Comparison of ENCODE assay signal across 13 cellular contexts in the genomic region with DNA sequence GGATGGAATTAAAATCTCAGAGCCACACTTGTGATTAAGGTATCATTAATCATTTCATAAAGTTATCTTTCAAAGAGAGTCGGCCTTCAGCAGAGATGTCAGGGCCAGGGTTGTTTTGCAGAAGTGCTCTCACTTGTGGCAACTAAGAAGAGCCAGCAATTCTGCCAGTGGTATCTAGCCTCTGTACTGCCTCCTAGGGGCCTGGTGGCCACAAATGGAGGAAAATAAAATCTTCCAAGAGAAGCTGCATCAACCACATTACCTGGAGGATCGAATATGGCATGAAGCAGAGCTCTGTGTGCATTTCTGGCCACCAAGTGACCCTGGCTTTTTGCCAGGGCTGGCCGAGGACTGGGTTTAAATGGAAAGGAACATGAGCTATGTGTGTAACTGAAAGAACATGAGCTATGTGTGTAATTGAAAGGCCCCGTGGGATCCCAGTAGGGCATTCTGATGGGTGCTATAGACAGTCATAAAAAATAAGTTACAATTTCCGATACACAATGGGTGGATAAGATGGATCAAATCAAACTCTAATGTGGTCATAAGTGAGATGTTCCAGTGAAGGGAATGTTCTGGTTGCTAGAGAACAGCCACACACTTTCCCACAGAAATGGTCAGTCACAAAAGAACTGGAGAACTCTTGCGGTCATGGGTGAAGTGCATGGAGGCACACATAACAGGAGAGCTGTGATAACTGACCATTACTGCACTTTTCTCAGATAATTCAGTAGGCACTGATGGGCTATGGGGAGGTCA.
A peak's percentile ranks its signal among the peaks of the same experiment; 100 is the strongest.
DNase-seq lines count a peak whose midpoint lies in the region; ATAC-seq, FAIRE-seq and TF ChIP-seq lines count a peak whose summit lies in the region.
"Had no signal": no experiment of that assay in that cellular context is flagged by ENCODE, and none has a peak within 500 bp of the region (broad histone marks: within the 10 kb centered on the region; RNA-seq: fewer than 3 reads in every experiment).

No MANE protein-coding gene starts in this region.

- H3K79me2 ChIP-seq in K562 (ENCODE audit: control insufficient read depth, insufficient read depth, low read length) = no peaks in the 10 kb centered on the region
- no peaks in the 10 kb centered on the region for H3K79me2 ChIP-seq in neural progenitor cell (ENCODE audit: low read depth)

- no peaks in the 10 kb centered on the region for H3K36me3 ChIP-seq in GM06990 (ENCODE audit: control insufficient read depth, insufficient read depth, low read length)
- no peaks in the 10 kb centered on the region for H3K36me3 ChIP-seq in K562 (ENCODE audit: control insufficient read depth, insufficient read depth, low read length)
- no peaks in the 10 kb centered on the region for H3K36me3 ChIP-seq in neural progenitor cell

- H3K9me3 ChIP-seq in K562 (replicated peaks; ENCODE audit: control insufficient read depth, insufficient read depth, low read depth, low read length) = no peaks in the 10 kb centered on the region
- H3K9me3 ChIP-seq in neural progenitor cell (ENCODE audit: low read depth) = no peaks in the 10 kb centered on the region

- peaks cover 2% of the 10 kb centered on the region for H3K36me3 Mint-ChIP-seq in HFFc6 (ENCODE audit: low read depth)
- H3K36me3 Mint-ChIP-seq in neural progenitor cell = peaks cover under 1% of the 10 kb centered on the region
- H3K36me3 Mint-ChIP-seq: naive thymus-derived CD4-positive, alpha-beta T cell had no signal

- peaks cover 23% of the 10 kb centered on the region for H3K4me1 Mint-ChIP-seq in HFFc6 (ENCODE audit: low read depth)
- H3K4me1 Mint-ChIP-seq in neural progenitor cell = peaks cover 19% of the 10 kb centered on the region

- TF ChIP-seq EP300 in K562 (IDR thresholded peaks at IDR 0.05; ENCODE audit: low read length) = no peak

- FAIRE-seq in K562 (lab: Jason Lieb, UNC) = peak; percentile 6
- FAIRE-seq: GM18507 had no signal

- intact Hi-C loops in K562 (cut with micrococcal nuclease) = no loop called here

- H3K27me3 Mint-ChIP-seq in HFFc6 (ENCODE audit: insufficient read depth) = peaks cover 11% of the 10 kb centered on the region
- H3K27me3 Mint-ChIP-seq in neural progenitor cell (ENCODE audit: insufficient read depth, low read depth) = no peaks in the 10 kb centered on the region

- H4K20me1 ChIP-seq in K562 (replicated peaks; ENCODE audit: control insufficient read depth, insufficient read depth, low read length) = peaks cover 8% of the 10 kb centered on the region
- no peaks in the 10 kb centered on the region for H4K20me1 ChIP-seq in neural progenitor cell (ENCODE audit: low read depth)

- peaks cover 2% of the 10 kb centered on the region for H3K9me3 Mint-ChIP-seq in HFFc6
- H3K9me3 Mint-ChIP-seq in neural progenitor cell = peaks cover under 1% of the 10 kb centered on the region

- DNase-seq in GM06990 (ENCODE audit: extremely low read depth, insufficient read length) = no peak
- no peak for DNase-seq in HFFc6
- DNase-seq in K562 (ENCODE audit: extremely low read depth in 1 of 4, low spot score in 3 of 4) = peak; percentile 12 to 28 (median 24)
- no peak for DNase-seq in neural progenitor cell (ENCODE audit: low spot score)
- no peak for DNase-seq in EL
- no peak for DNase-seq in NCI-H524 treated with DMSO at 0.1 percent for 48 hours (lab: John Stamatoyannopoulos, UW)
- DNase-seq: activated CD8-positive, alpha-beta memory T cell treated with anti-CD3 and anti-CD28 coated beads, Interleukin-2, amount 50 U/mL, for 48 hours; naive thymus-derived CD4-positive, alpha-beta T cell; NCI-H2171 had no signal

- POLR2A ChIA-PET in K562 (lab: Yijun Ruan, JAX) = interaction anchor here (0.6 to 1.1 kb wide), 5 partner anchors 9 to 349 kb away, joined by 3 read pairs; no protein-coding TSS in a partner anchor

- TF ChIP-seq RAD21 in K562 (CRISPR knock-in tag; conservative IDR thresholded peaks at IDR 0.05 in 1 of 2, IDR thresholded peaks at IDR 0.05 in 1 of 2) = no peak

- H3K27me3 ChIP-seq in GM06990 (replicated peaks; ENCODE audit: control insufficient read depth, insufficient read depth, low read length) = no peaks in the 10 kb centered on the region; the same call in none of the 2 replicates
- peaks cover 5 to 58% of the 10 kb centered on the region in 2 experiments; a peak in 4 of 5 replicates for H3K27me3 ChIP-seq in K562 (ENCODE audit: control insufficient read depth in 2 of 2, insufficient read depth in 2 of 2, low read length in 2 of 2)
- H3K27me3 ChIP-seq in neural progenitor cell = no peaks in the 10 kb centered on the region
- H3K27me3 ChIP-seq: dorsolateral prefrontal cortex had no signal

- TF ChIP-seq POLR2A in K562 (conservative IDR thresholded peaks at IDR 0.05) = no peak

- CTCF ChIA-PET in K562 (lab: Yijun Ruan, JAX; ENCODE audit: low intra/inter-chr PET ratio) = interaction anchor here (0.5 kb wide), 1 partner anchor 391 kb away, joined by 3 read pairs; no protein-coding TSS in a partner anchor

- 6% methylated on average over 6 of the region's 6 CpGs for WGBS in K562 (ENCODE audit: insufficient coverage, low coverage, missing lambda C conversion rate)

- H3K9me1 ChIP-seq in K562 (ENCODE audit: control insufficient read depth, insufficient read depth, low read length) = no peaks in the 10 kb centered on the region

- H3K9ac ChIP-seq in K562 (ENCODE audit: insufficient read depth in 1 of 2, low read depth in 2 of 2, low read length in 2 of 2) (no peak overlapping the region), neural progenitor cell (no peak overlapping the region)

- H3K4me2 ChIP-seq in K562 (ENCODE audit: insufficient read depth, low read length) = no peak overlapping the region
- no peak overlapping the region for H3K4me2 ChIP-seq in neural progenitor cell

- H3K27ac ChIP-seq in K562 (ENCODE audit: extremely low read depth, low read depth, low read length) (no peak overlapping the region), neural progenitor cell (no peak overlapping the region)
- H3K27ac ChIP-seq: dorsolateral prefrontal cortex, skin epidermis had no signal

- ATAC-seq in K562 (peak; percentile 45; the same call in 1 of the 3 replicates), HG03108 (IDR thresholded peaks at IDR 0.05; ENCODE audit: unreplicated experiment) (no peak)
- ATAC-seq: naive thymus-derived CD4-positive, alpha-beta T cell had no signal

- H3K4me3 Mint-ChIP-seq in HFFc6 (no peak overlapping the region), neural progenitor cell (no peak overlapping the region)
- H3K4me3 Mint-ChIP-seq: naive thymus-derived CD4-positive, alpha-beta T cell had no signal

- H3K4me1 ChIP-seq in K562 (replicated peaks in 1 of 2; ENCODE audit: control insufficient read depth in 2 of 2, insufficient read depth in 2 of 2, low read length in 2 of 2) (no peaks in the 10 kb centered on the region), neural progenitor cell (peaks cover 7% of the 10 kb centered on the region)

- peak; percentile 45 for TF ChIP-seq CTCF in GM06990 (IDR thresholded peaks at IDR 0.05; ENCODE audit: insufficient read depth, low read length, poor library complexity, severe bottlenecking)
- TF ChIP-seq CTCF in HFFc6 (IDR thresholded peaks at IDR 0.05) = peak; percentile 53
- peak; percentile 34 to 51 (median 47); a peak in 4 of 6 replicates for TF ChIP-seq CTCF in K562 (IDR thresholded peaks at IDR 0.05 in 2 of 3, conservative IDR thresholded peaks at IDR 0.05 in 1 of 3; ENCODE audit: insufficient read depth in 2 of 3, low read depth in 1 of 3, low read length in 3 of 3)
- TF ChIP-seq CTCF in neural progenitor cell (IDR thresholded peaks at IDR 0.05) = peak; percentile 36

- BruUV-seq in K562 (replicated peaks; lab: Mats Ljungman, UMichigan) = no TSS peak

- H3F3A ChIP-seq in neural progenitor cell (ENCODE audit: low read depth) = peaks cover 14% of the 10 kb centered on the region

- H3K4me3 ChIP-seq in GM06990 (replicated peaks; ENCODE audit: low read depth, low read length) (no peak overlapping the region), K562 (no peak overlapping the region), neural progenitor cell (no peak overlapping the region)
- H3K4me3 ChIP-seq: dorsolateral prefrontal cortex, skin epidermis had no signal

- H3K27ac Mint-ChIP-seq in HFFc6 (no peak overlapping the region), neural progenitor cell (no peak overlapping the region)
- H3K27ac Mint-ChIP-seq: naive thymus-derived CD4-positive, alpha-beta T cell had no signal

- in situ Hi-C loops in K562 (cut with MboI) = no loop called here

- H2AFZ ChIP-seq in K562 (ENCODE audit: low read depth, low read length) (no peak overlapping the region), neural progenitor cell (replicated peaks) (no peak overlapping the region)

TF ChIP-seq in K562, 482 proteins besides CTCF, POLR2A, EP300 and RAD21:
- TF ChIP-seq NFIC (IDR thresholded peaks at IDR 0.05) (0 out of 2 replicates have a peak, but pooled peaks have one; percentile 4), STAT5A (IDR thresholded peaks at IDR 0.05; ENCODE audit: borderline replicate concordance, low read length) (no peak)

Comparison
In these comparisons a context has a peak if more than half of its experiments do, and no peak if none do; other contexts are left out.
1. DNase-seq: peak in K562 (4 of 4); none in GM06990 (single experiment), HFFc6 (single experiment), neural progenitor cell (single experiment), EL (single experiment) and NCI-H524 treated with DMSO at 0.1 percent for 48 hours (single experiment).
2. Peak in every context shown above with its lines, with median percentiles within 50 percentile points of each other: CTCF ChIP-seq.